ENCODE assay signal across 8 cellular contexts in genomic region chr20:32326507-32326851, GRCh38. TPM values are rescaled to one million over a fixed set of nuclear protein-coding genes. Genes with fewer than 3 reads are reported as not detected.
DNase-seq lines count a peak whose midpoint lies in the region; ATAC-seq, FAIRE-seq and TF ChIP-seq lines count a peak whose summit lies in the region.

No MANE protein-coding gene starts in this region.

- no peaks in the 10 kb centered on the region for H3K9me1 ChIP-seq in endothelial cell of umbilical vein (replicated peaks; ENCODE audit: control insufficient read depth, extremely low read depth, insufficient read depth, low read length)

- no peaks in the 10 kb centered on the region for H3K27me3 ChIP-seq in endothelial cell of umbilical vein (ENCODE audit: control insufficient read depth in 2 of 2, insufficient read depth in 2 of 2, low read length in 2 of 2)
- no peaks in the 10 kb centered on the region for H3K27me3 ChIP-seq in small intestine (ENCODE audit: control insufficient read depth in 2 of 2, insufficient read depth in 2 of 2, low read length in 2 of 2)

- dilution Hi-C loops in endothelial cell of umbilical vein (cut with MboI; ENCODE audit: extremely low pct_ligation_motif_present, low sequenced_read_pairs) = no loop called here

- peaks cover 6% of the 10 kb centered on the region for H3K4me1 Mint-ChIP-seq in activated CD8-positive, alpha-beta T cell treated with anti-CD3 and anti-CD28 coated beads for 36 hours (ENCODE audit: low read depth)
- no peaks in the 10 kb centered on the region for H3K4me1 Mint-ChIP-seq in activated CD8-positive, alpha-beta T cell treated with anti-CD3 and anti-CD28 coated beads, Interleukin-2, amount 10 ng/mL, durations not matched to agents 7 days and 5 days (ENCODE audit: low read depth)
- no peaks in the 10 kb centered on the region for H3K4me1 Mint-ChIP-seq in activated naive CD4-positive, alpha-beta T cell treated with anti-CD3 and anti-CD28 coated beads, Interleukin-2, amount 10 ng/mL, durations not matched to agents 7 days and 5 days

- H3K9me3 ChIP-seq in endothelial cell of umbilical vein (replicated peaks; ENCODE audit: control insufficient read depth, insufficient read depth, low read length) = no peaks in the 10 kb centered on the region
- no peaks in the 10 kb centered on the region for H3K9me3 ChIP-seq in small intestine (ENCODE audit: control insufficient read depth, low read depth)

- TF ChIP-seq POLR2A in endothelial cell of umbilical vein (IDR thresholded peaks at IDR 0.05; ENCODE audit: low read depth, low read length) = no peak

- H3K9me3 Mint-ChIP-seq in activated CD8-positive, alpha-beta T cell treated with anti-CD3 and anti-CD28 coated beads for 36 hours = no peaks in the 10 kb centered on the region
- H3K9me3 Mint-ChIP-seq in activated CD8-positive, alpha-beta T cell treated with anti-CD3 and anti-CD28 coated beads, Interleukin-2, amount 10 ng/mL, durations not matched to agents 7 days and 5 days (ENCODE audit: insufficient read depth) = no peaks in the 10 kb centered on the region
- H3K9me3 Mint-ChIP-seq in activated naive CD4-positive, alpha-beta T cell treated with anti-CD3 and anti-CD28 coated beads, Interleukin-2, amount 10 ng/mL, durations not matched to agents 7 days and 5 days = no peaks in the 10 kb centered on the region

- peak overlapping the region; percentile 33 for H3K9ac ChIP-seq in endothelial cell of umbilical vein (replicated peaks; ENCODE audit: extremely low read depth, insufficient read depth, low read length)

- H3K27me3 Mint-ChIP-seq in activated CD8-positive, alpha-beta T cell treated with anti-CD3 and anti-CD28 coated beads for 36 hours = no peaks in the 10 kb centered on the region
- no peaks in the 10 kb centered on the region for H3K27me3 Mint-ChIP-seq in activated CD8-positive, alpha-beta T cell treated with anti-CD3 and anti-CD28 coated beads, Interleukin-2, amount 10 ng/mL, durations not matched to agents 7 days and 5 days (ENCODE audit: low read depth)
- no peaks in the 10 kb centered on the region for H3K27me3 Mint-ChIP-seq in activated naive CD4-positive, alpha-beta T cell treated with anti-CD3 and anti-CD28 coated beads, Interleukin-2, amount 10 ng/mL, durations not matched to agents 7 days and 5 days

- no peak overlapping the region for H3K4me3 Mint-ChIP-seq in activated CD8-positive, alpha-beta T cell treated with anti-CD3 and anti-CD28 coated beads for 36 hours
- H3K4me3 Mint-ChIP-seq in activated CD8-positive, alpha-beta T cell treated with anti-CD3 and anti-CD28 coated beads, Interleukin-2, amount 10 ng/mL, durations not matched to agents 7 days and 5 days = no peak overlapping the region
- no peak overlapping the region for H3K4me3 Mint-ChIP-seq in activated naive CD4-positive, alpha-beta T cell treated with anti-CD3 and anti-CD28 coated beads, Interleukin-2, amount 10 ng/mL, durations not matched to agents 7 days and 5 days

- H3K27ac ChIP-seq in endothelial cell of umbilical vein (ENCODE audit: insufficient read depth, low read depth, low read length) (peak overlapping the region; percentile 91), small intestine (ENCODE audit: low read depth in 1 of 2, low read length in 1 of 2) (peak overlapping the region; percentile 14 to 65)

- WGBS in small intestine, 3 donors = 8 to 64% (median 35%) methylated on average over 1 of the region's 1 CpG

- intact Hi-C loops in activated CD8-positive, alpha-beta T cell treated with anti-CD3 and anti-CD28 coated beads for 36 hours (cut with micrococcal nuclease) = no loop called here
- intact Hi-C loops in endothelial cell of umbilical vein (cut with micrococcal nuclease) = loop anchor here (1.0 kb wide), 2 partner anchors 8 to 31 kb away; no protein-coding TSS in a partner anchor

- no peaks in the 10 kb centered on the region for H4K20me1 ChIP-seq in endothelial cell of umbilical vein (replicated peaks; ENCODE audit: control insufficient read depth, extremely low read depth, insufficient read depth, low read length)

- CTCF ChIA-PET in activated CD8-positive, alpha-beta T cell treated with anti-CD3 and anti-CD28 coated beads for 36 hours (lab: Charles Lee) = no interaction called here
- CTCF ChIA-PET in activated CD8-positive, alpha-beta T cell treated with anti-CD3 and anti-CD28 coated beads, Interleukin-2, amount 10 ng/mL, durations not matched to agents 7 days and 5 days (lab: Charles Lee) = no interaction called here
- CTCF ChIA-PET in endothelial cell of umbilical vein (lab: Charles Lee) = interaction anchor here (1.1 kb wide), 1 partner anchor 9 kb away, joined by 4 read pairs; no protein-coding TSS in a partner anchor
- CTCF ChIA-PET in activated naive CD4-positive, alpha-beta T cell treated with anti-CD3 and anti-CD28 coated beads, Interleukin-2, amount 10 ng/mL, durations not matched to agents 7 days and 5 days (lab: Charles Lee) = interaction anchor here (1.0 kb wide), 1 partner anchor 34 kb away, joined by 4 read pairs; no protein-coding TSS in a partner anchor

- BruUV-seq in endothelial cell of umbilical vein (replicated peaks; lab: Mats Ljungman, UMichigan) = no TSS peak

- peaks cover 0 to 5% of the 10 kb centered on the region in 2 experiments for H3K36me3 ChIP-seq in endothelial cell of umbilical vein (ENCODE audit: control insufficient read depth in 2 of 2, extremely low read depth in 1 of 2, insufficient read depth in 2 of 2, low read length in 2 of 2)
- H3K36me3 ChIP-seq in small intestine (ENCODE audit: control insufficient read depth in 2 of 2, insufficient read depth in 2 of 2, low read length in 2 of 2) = peaks cover 0 to 7% of the 10 kb centered on the region in 2 donors

- FAIRE-seq in endothelial cell of umbilical vein (lab: Jason Lieb, UNC) (no peak), small intestine (lab: Jason Lieb, UNC) (no peak)

- no peak for DNase-seq in activated CD8-positive, alpha-beta T cell treated with anti-CD3 and anti-CD28 coated beads for 36 hours
- no peak for DNase-seq in activated CD8-positive, alpha-beta T cell treated with anti-CD3 and anti-CD28 coated beads, Interleukin-2, amount 10 ng/mL, durations not matched to agents 7 days and 5 days
- DNase-seq in NCI-H510A treated with DMSO at 0.1 percent for 48 hours (lab: John Stamatoyannopoulos, UW) (peak; percentile 87), endothelial cell of umbilical vein (ENCODE audit: low read depth, low spot score) (no peak), small intestine (peak; percentile 30)
- DNase-seq in activated naive CD4-positive, alpha-beta T cell treated with anti-CD3 and anti-CD28 coated beads, Interleukin-2, amount 10 ng/mL, durations not matched to agents 7 days and 5 days = no peak
- DNase-seq in activated T-cell treated with anti-CD3 and anti-CD28 coated beads, Interleukin-2, amount 50 U/mL, for 48 hours = no peak

- peaks cover 17% of the 10 kb centered on the region for H3K4me1 ChIP-seq in endothelial cell of umbilical vein (ENCODE audit: control insufficient read depth, extremely low read depth, insufficient read depth, low read length)
- H3K4me1 ChIP-seq in small intestine (ENCODE audit: control insufficient read depth in 2 of 2, insufficient read depth in 1 of 2, low read depth in 1 of 2, low read length in 1 of 2) = peaks cover 0 to 2% of the 10 kb centered on the region in 2 donors

- no peak for TF ChIP-seq CTCF in activated CD8-positive, alpha-beta T cell treated with anti-CD3 and anti-CD28 coated beads for 36 hours (IDR thresholded peaks at IDR 0.05)
- no peak for TF ChIP-seq CTCF in endothelial cell of umbilical vein (IDR thresholded peaks at IDR 0.05; ENCODE audit: extremely low read depth in 1 of 2, insufficient read depth in 1 of 2, low read depth in 1 of 2, low read length in 2 of 2)

- H3K4me3 ChIP-seq in endothelial cell of umbilical vein (replicated peaks in 1 of 3; ENCODE audit: insufficient read depth in 1 of 3, low read depth in 1 of 3, low read length in 3 of 3) (no peak overlapping the region), small intestine (ENCODE audit: low read depth in 1 of 2, low read length in 2 of 2) (no peak overlapping the region)

- POLR2A ChIA-PET in activated CD8-positive, alpha-beta T cell treated with anti-CD3 and anti-CD28 coated beads for 36 hours (lab: Charles Lee) = interaction anchor here (1.0 to 1.4 kb wide), 2 partner anchors 10 to 32 kb away, joined by 3 read pairs; partner anchors contain the start of gene ASXL1
- POLR2A ChIA-PET in activated CD8-positive, alpha-beta T cell treated with anti-CD3 and anti-CD28 coated beads, Interleukin-2, amount 10 ng/mL, durations not matched to agents 7 days and 5 days (lab: Charles Lee) = interaction anchor here (0.8 kb wide), 1 partner anchor 40 kb away, joined by 3 read pairs; no protein-coding TSS in a partner anchor
- POLR2A ChIA-PET in endothelial cell of umbilical vein (lab: Charles Lee) = no interaction called here

- H2AFZ ChIP-seq in endothelial cell of umbilical vein (ENCODE audit: low read depth, low read length) = no peak overlapping the region

- ATAC-seq in activated CD8-positive, alpha-beta T cell treated with anti-CD3 and anti-CD28 coated beads for 36 hours = no peak
- ATAC-seq in activated CD8-positive, alpha-beta T cell treated with anti-CD3 and anti-CD28 coated beads, Interleukin-2, amount 10 ng/mL, durations not matched to agents 7 days and 5 days = no peak
- no peak for ATAC-seq in GM21526 (IDR thresholded peaks at IDR 0.05; ENCODE audit: low FRiP score, unreplicated experiment)

- H3K4me2 ChIP-seq in endothelial cell of umbilical vein (ENCODE audit: insufficient read depth, low read length) = peak overlapping the region; percentile 55

- no peaks in the 10 kb centered on the region for H3K79me2 ChIP-seq in endothelial cell of umbilical vein (ENCODE audit: control insufficient read depth, insufficient read depth, low read length)

- H3K36me3 Mint-ChIP-seq in activated CD8-positive, alpha-beta T cell treated with anti-CD3 and anti-CD28 coated beads for 36 hours (ENCODE audit: low read depth) = peaks cover 33% of the 10 kb centered on the region
- H3K36me3 Mint-ChIP-seq in activated CD8-positive, alpha-beta T cell treated with anti-CD3 and anti-CD28 coated beads, Interleukin-2, amount 10 ng/mL, durations not matched to agents 7 days and 5 days (ENCODE audit: low read depth) = peaks cover 30% of the 10 kb centered on the region
- peaks cover 19% of the 10 kb centered on the region for H3K36me3 Mint-ChIP-seq in activated naive CD4-positive, alpha-beta T cell treated with anti-CD3 and anti-CD28 coated beads, Interleukin-2, amount 10 ng/mL, durations not matched to agents 7 days and 5 days

- peak overlapping the region; percentile 55 for H3K27ac Mint-ChIP-seq in activated CD8-positive, alpha-beta T cell treated with anti-CD3 and anti-CD28 coated beads for 36 hours
- H3K27ac Mint-ChIP-seq in activated CD8-positive, alpha-beta T cell treated with anti-CD3 and anti-CD28 coated beads, Interleukin-2, amount 10 ng/mL, durations not matched to agents 7 days and 5 days = no peak overlapping the region
- no peak overlapping the region for H3K27ac Mint-ChIP-seq in activated naive CD4-positive, alpha-beta T cell treated with anti-CD3 and anti-CD28 coated beads, Interleukin-2, amount 10 ng/mL, durations not matched to agents 7 days and 5 days

RNA-seq across cellular contexts. Expression of gene ASXL1, which starts 31.7 kb away (rescaled TPM):
- total RNA-seq in activated CD8-positive, alpha-beta T cell treated with anti-CD3 and anti-CD28 coated beads for 36 hours = 100 to 1,000 TPM; 129 to 137 TPM
- total RNA-seq in activated CD8-positive, alpha-beta T cell treated with anti-CD3 and anti-CD28 coated beads, Interleukin-2, amount 10 ng/mL, durations not matched to agents 7 days and 5 days = 10 to 100 TPM; 91.7 to 97.4 TPM
- total RNA-seq in endothelial cell of umbilical vein = 98.9 and 101 TPM in 2 replicates
- polyA plus RNA-seq in endothelial cell of umbilical vein = 37.3 and 45.4 TPM in 2 replicates
- 30.1 and 34.6 TPM in 2 replicates for polyA plus RNA-seq in endothelial cell of umbilical vein (2011; cell fraction: cytosol; rRNA removed)
- polyA plus RNA-seq in endothelial cell of umbilical vein (2011; cell fraction: nucleus; rRNA removed) = 264 and 294 TPM in 2 replicates
- polyA plus RNA-seq in endothelial cell of umbilical vein (2012) = 46.9 and 53.2 TPM in 2 replicates
- polyA minus RNA-seq in endothelial cell of umbilical vein = 106 and 119 TPM in 2 replicates
- 35.6 TPM for polyA minus RNA-seq in endothelial cell of umbilical vein (2011; cell fraction: cytosol; rRNA and poly(A)+ RNA removed)
- 155 and 193 TPM in 2 replicates for polyA minus RNA-seq in endothelial cell of umbilical vein (2011; cell fraction: nucleus; rRNA and poly(A)+ RNA removed)
- 10 to 100 TPM; 16.8 to 21.1 (median 20.1) TPM for polyA plus RNA-seq in small intestine

RNA-seq across cellular contexts. Expression of gene KIF3B, which starts 49.0 kb away (rescaled TPM):
- total RNA-seq in activated CD8-positive, alpha-beta T cell treated with anti-CD3 and anti-CD28 coated beads for 36 hours = 10 to 100 TPM; 25.4 to 25.7 TPM
- 10 to 100 TPM; 15.1 to 16.0 TPM for total RNA-seq in activated CD8-positive, alpha-beta T cell treated with anti-CD3 and anti-CD28 coated beads, Interleukin-2, amount 10 ng/mL, durations not matched to agents 7 days and 5 days
- 25.1 and 26.3 TPM in 2 replicates for total RNA-seq in endothelial cell of umbilical vein
- polyA plus RNA-seq in endothelial cell of umbilical vein = 11.2 and 14.5 TPM in 2 replicates
- polyA plus RNA-seq in endothelial cell of umbilical vein (2011; cell fraction: cytosol; rRNA removed) = 18.8 and 19.0 TPM in 2 replicates
- polyA plus RNA-seq in endothelial cell of umbilical vein (2011; cell fraction: nucleus; rRNA removed) = 12.7 and 13.3 TPM in 2 replicates
- polyA plus RNA-seq in endothelial cell of umbilical vein (2012) = 20.7 and 28.9 TPM in 2 replicates
- polyA minus RNA-seq in endothelial cell of umbilical vein = 27.4 and 27.8 TPM in 2 replicates
- polyA minus RNA-seq in endothelial cell of umbilical vein (2011; cell fraction: cytosol; rRNA and poly(A)+ RNA removed) = 14.6 TPM
- polyA minus RNA-seq in endothelial cell of umbilical vein (2011; cell fraction: nucleus; rRNA and poly(A)+ RNA removed) = 8.6 and 13.1 TPM in 2 replicates
- polyA plus RNA-seq in small intestine = 10 to 100 TPM; 16.2 to 31.5 (median 21.4) TPM

Comparison
In these comparisons a context has a peak if more than half of its experiments do, and no peak if none do; other contexts are left out.
1. DNase-seq: peak in NCI-H510A treated with DMSO at 0.1 percent for 48 hours (single experiment) and small intestine (single experiment); none in activated CD8-positive, alpha-beta T cell treated with anti-CD3 and anti-CD28 coated beads for 36 hours (single experiment), activated CD8-positive, alpha-beta T cell treated with anti-CD3 and anti-CD28 coated beads, Interleukin-2, amount 10 ng/mL, durations not matched to agents 7 days and 5 days (single experiment), endothelial cell of umbilical vein (single experiment), activated naive CD4-positive, alpha-beta T cell treated with anti-CD3 and anti-CD28 coated beads, Interleukin-2, amount 10 ng/mL, durations not matched to agents 7 days and 5 days (single experiment) and activated T-cell treated with anti-CD3 and anti-CD28 coated beads, Interleukin-2, amount 50 U/mL, for 48 hours (0 of 2).
2. CTCF ChIA-PET loops: an anchor here in endothelial cell of umbilical vein (1.1 kb wide) and activated naive CD4-positive, alpha-beta T cell treated with anti-CD3 and anti-CD28 coated beads, Interleukin-2, amount 10 ng/mL, durations not matched to agents 7 days and 5 days (1.0 kb wide); none called in activated CD8-positive, alpha-beta T cell treated with anti-CD3 and anti-CD28 coated beads for 36 hours and activated CD8-positive, alpha-beta T cell treated with anti-CD3 and anti-CD28 coated beads, Interleukin-2, amount 10 ng/mL, durations not matched to agents 7 days and 5 days.